8 cellular contexts compared by ENCODE assay signal in the genomic region with DNA sequence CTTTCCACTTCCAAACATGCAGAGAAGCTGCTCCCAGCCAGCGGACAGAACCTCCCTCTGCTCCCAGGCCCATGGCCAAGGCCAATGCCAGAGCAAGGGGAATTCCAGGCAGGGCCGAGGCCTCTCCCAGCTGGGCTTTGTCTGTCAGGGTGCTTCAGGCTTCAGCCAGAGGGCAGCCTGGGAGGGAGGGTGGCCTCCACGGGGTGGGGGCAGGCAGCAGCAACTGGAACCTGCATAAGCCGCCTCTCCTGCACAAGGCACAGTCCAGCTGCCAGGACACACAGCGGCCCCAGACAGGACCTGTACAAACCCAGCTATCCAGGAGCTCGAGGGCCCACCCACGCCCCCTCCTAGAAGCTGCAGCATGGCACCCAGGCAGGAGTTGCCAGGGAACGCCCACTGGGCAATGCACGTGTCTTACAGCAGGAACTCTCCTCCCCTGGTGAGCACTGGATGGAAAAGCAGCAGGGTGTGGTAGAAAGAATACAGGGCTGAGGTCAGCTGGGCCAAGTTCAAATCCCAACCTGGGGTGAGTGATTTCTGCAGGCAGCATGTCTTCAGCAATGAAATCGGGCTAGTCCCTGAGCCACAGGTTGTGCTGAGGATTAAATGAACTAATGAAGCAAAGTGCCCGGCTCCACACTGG. TPM values are rescaled to one million over a fixed set of nuclear protein-coding genes. Genes with fewer than 3 reads are reported as not detected.
DNase-seq lines count a peak whose midpoint lies in the region; ATAC-seq and TF ChIP-seq lines count a peak whose summit lies in the region.

No MANE protein-coding gene starts in this region.

- peak in 2 of 7 experiments; percentile 10 to 15 for TF ChIP-seq CTCF in body of pancreas (IDR thresholded peaks at IDR 0.05)
- no peak for TF ChIP-seq CTCF in GM13977 (IDR thresholded peaks at IDR 0.05; ENCODE audit: extremely low read depth, insufficient read depth, missing control alignments)
- TF ChIP-seq CTCF in GM13976 (IDR thresholded peaks at IDR 0.05; ENCODE audit: borderline replicate concordance, control extremely low read depth, extremely low read depth, insufficient read depth, missing control alignments): no peak

- TF ChIP-seq POLR2A in body of pancreas (IDR thresholded peaks at IDR 0.05): no peak

- in situ Hi-C loops in GM13977 (cut with MboI; ENCODE audit: low pct_unique_long_range_greater_than_20kb, low sequenced_read_pairs, unreplicated experiment) (loop anchor here (10.0 kb wide), 1 partner anchor 102 kb away; no protein-coding TSS in a partner anchor), GM13976 (cut with MboI; ENCODE audit: low sequenced_read_pairs, unreplicated experiment) (no loop called here)

- DNase-seq in HT-29 (ENCODE audit: low spot score) (peak; percentile 23), body of pancreas (peak; percentile 61 to 81 (median 78)), iris pigment epithelial cell (ENCODE audit: low read depth) (peak; percentile 70), smooth muscle cell of the brain vasculature (ENCODE audit: low read depth, low spot score) (peak; percentile 43), GM13977 (ENCODE audit: low spot score) (no peak), GM13976 (ENCODE audit: low spot score) (no peak), DMS153 (lab: John Stamatoyannopoulos, UW) (no peak)

- H3K4me3 ChIP-seq in body of pancreas: no peak overlapping the region

- no peaks in the 10 kb centered on the region for H3K9me3 ChIP-seq in body of pancreas

- peak; percentile 79 for ATAC-seq in body of pancreas
- ATAC-seq in HG03135 (IDR thresholded peaks at IDR 0.05; ENCODE audit: unreplicated experiment): no peak

- peak overlapping the region in 3 of 4 donors; percentile 45 to 72 (median 72) for H3K27ac ChIP-seq in body of pancreas

- intact Hi-C loops in body of pancreas (cut with DNase I): loop anchor here (10.0 kb wide), 1 partner anchor 112 kb away; no protein-coding TSS in a partner anchor

- H3K36me3 ChIP-seq in body of pancreas (replicated peaks in 1 of 2; ENCODE audit: insufficient read depth in 1 of 2, low read depth in 2 of 2): no peaks in the 10 kb centered on the region

- no peaks in the 10 kb centered on the region for H3K27me3 ChIP-seq in body of pancreas

- peaks cover 67% of the 10 kb centered on the region for H3K4me1 ChIP-seq in body of pancreas

- WGBS in body of pancreas, 2 donors: 21 to 27% methylated on average over 3 to 11 of the region's 11 CpGs

RNA-seq across cellular contexts. Expression of gene FAM53B, which starts 7.6 kb away (rescaled TPM):
- 17.8 and 20.2 TPM in 2 replicates for total RNA-seq in HT-29 (2014; rRNA removed; shearing (Covaris generic))
- total RNA-seq in body of pancreas: 10 to 100 TPM; 17.1 to 21.1 TPM

RNA-seq across cellular contexts. Expression of gene EEF1AKMT2, which starts 55.1 kb away (rescaled TPM):
- total RNA-seq in HT-29 (2014; rRNA removed; shearing (Covaris generic)): 10.7 and 14.0 TPM in 2 replicates
- total RNA-seq in body of pancreas: 10 to 100 TPM in 1 of 2 donors, 1 to 10 TPM in 1; 2.6 to 14.3 TPM

Comparison
In these comparisons a context has a peak if more than half of its experiments do, and no peak if none do; other contexts are left out.
1. DNase-seq: peak in HT-29 (single experiment), body of pancreas (4 of 4), iris pigment epithelial cell (single experiment) and smooth muscle cell of the brain vasculature (single experiment); none in GM13977 (single experiment), GM13976 (single experiment) and DMS153 (single experiment).